ENCODE assay signal across 1 cellular context in the genomic region with DNA sequence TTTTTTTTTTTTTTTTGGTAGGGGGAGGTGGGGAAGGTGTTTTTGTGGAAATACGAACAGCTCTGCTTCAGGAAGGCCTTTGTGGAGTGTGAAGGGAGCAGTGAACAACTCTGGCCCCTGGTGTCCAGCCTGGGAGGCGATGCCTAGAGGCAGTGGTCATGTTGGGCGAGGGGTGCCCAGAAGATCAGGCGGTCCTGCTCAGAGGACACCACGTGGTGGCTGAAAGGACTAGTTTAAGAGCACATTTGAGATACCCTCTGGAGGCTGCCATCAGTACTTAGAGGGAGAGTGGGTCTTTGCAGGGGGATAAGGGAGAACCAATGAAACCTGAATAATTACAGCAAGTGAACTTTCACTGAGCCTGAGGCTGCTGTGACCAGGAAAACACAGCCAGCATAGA.
TF ChIP-seq lines count a peak whose summit lies in the region.

No MANE protein-coding gene starts in this region.

TF ChIP-seq in GM23338, 12 proteins besides CTCF, POLR2A, EP300 and RAD21 (continued from another document):
- TF ChIP-seq ZNF331 (CRISPR knock-in tag; IDR thresholded peaks at IDR 0.05; ENCODE audit: low read depth) (no peak), JUNB (IDR thresholded peaks at IDR 0.05; ENCODE audit: unreplicated experiment) (no peak)
